30 cellular contexts compared by ENCODE assay signal in the genomic region with DNA sequence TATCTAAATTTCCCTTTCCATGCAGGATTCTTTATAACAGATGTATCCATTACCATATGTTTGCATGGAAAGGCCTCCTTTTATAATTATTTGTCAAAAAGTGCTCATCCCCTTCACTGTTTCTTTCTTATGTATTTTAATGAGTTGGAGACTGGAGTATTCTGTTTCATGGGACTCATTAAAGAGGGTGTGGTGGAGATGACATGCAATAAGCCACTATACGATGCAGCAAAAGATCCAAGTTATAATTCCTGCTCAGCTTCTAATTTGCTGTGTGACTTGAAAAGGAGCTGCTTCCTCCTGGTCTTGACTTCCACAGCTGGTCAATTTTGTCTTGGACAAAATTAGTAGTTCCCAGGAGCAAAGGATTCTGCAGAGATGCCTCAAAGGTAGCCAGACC. TPM values are rescaled to one million over a fixed set of nuclear protein-coding genes. Genes with fewer than 3 reads are reported as not detected.
"Had no signal": no experiment of that assay in that cellular context is flagged by ENCODE, and none has a peak within 500 bp of the region (broad histone marks: within the 10 kb centered on the region; RNA-seq: fewer than 3 reads in every experiment).

No MANE protein-coding gene starts in this region.

- DNase-seq: activated B cell treated with CpG ODN at 0.5 μM for 24 hours; activated CD4-positive, alpha-beta memory T cell treated with anti-CD3 and anti-CD28 coated beads for 36 hours; activated CD4-positive, alpha-beta T cell treated with anti-CD3 and anti-CD28 coated beads for 4 hours; activated CD4-positive, alpha-beta T cell treated with anti-CD3 and anti-CD28 coated beads, Interleukin-2, amount 10 ng/mL, durations not matched to agents 24 days and 14 days; activated CD4-positive, alpha-beta T cell treated with anti-CD3 and anti-CD28 coated beads, Interleukin-2, amount 50 U/mL, for 1 hour; activated CD4-positive, alpha-beta T cell treated with anti-CD3 and anti-CD28 coated beads, Interleukin-2, amount 50 U/mL, for 4 hours; activated CD4-positive, CD25-positive, alpha-beta regulatory T cell treated with anti-CD3 and anti-CD28 coated beads, Interleukin-2, amount 50 U/mL, for 72 hours; activated CD8-positive, alpha-beta memory T cell treated with anti-CD3 and anti-CD28 coated beads, Interleukin-2, amount 50 U/mL, for 4 hours; activated CD8-positive, alpha-beta T cell treated with anti-CD3 and anti-CD28 coated beads for 36 hours; activated effector memory CD4-positive, alpha-beta T cell treated with Interleukin-2 at 50 U/mL for 16 hours; activated gamma-delta T cell; activated naive CD4-positive, alpha-beta T cell treated with anti-CD3 and anti-CD28 coated beads, Interleukin-2, amount 10 ng/mL, durations not matched to agents 7 days and 5 days; activated naive CD4-positive, alpha-beta T cell treated with Interleukin-2 at 50 U/mL for 16 hours; activated naive CD8-positive, alpha-beta T cell treated with anti-CD3 and anti-CD28 coated beads, Interleukin-2, amount 10 ng/mL, durations not matched to agents 7 days and 5 days; activated naive CD8-positive, alpha-beta T cell treated with anti-CD3 and anti-CD28 coated beads, Interleukin-2, amount 50 U/mL, for 24 hours; activated T-cell treated with anti-CD3 and anti-CD28 coated beads for 4 hours; activated T-cell treated with anti-CD3 and anti-CD28 coated beads, Interleukin-2, amount 50 U/mL, for 1 hour; activated T-cell treated with anti-CD3 and anti-CD28 coated beads, Interleukin-2, amount 50 U/mL, for 4 hours; amygdala; anterior cingulate cortex; caudate nucleus; cerebellar nuclear complex; T-helper 2 cell; T-helper 9 cell had no signal

- H3K27ac ChIP-seq: ascending aorta, cardiac muscle cell, VCaP had no signal

- H3K4me3 ChIP-seq: ascending aorta, cardiac muscle cell had no signal

- H3K36me3 ChIP-seq: cardiac muscle cell had no signal

- H3K9me3 ChIP-seq: ascending aorta had no signal

- FAIRE-seq: bronchial epithelial cell, TTC549 had no signal

- H3K27me3 ChIP-seq: ascending aorta, cardiac muscle cell had no signal

- H3K4me1 ChIP-seq: ascending aorta had no signal

RNA-seq across cellular contexts. Expression of a gene that starts 13.9 kb away (rescaled TPM):
- total RNA-seq: activated B cell treated with CpG ODN at 0.5 μM for 24 hours; activated CD4-positive, alpha-beta memory T cell treated with anti-CD3 and anti-CD28 coated beads for 36 hours; activated CD4-positive, alpha-beta T cell treated with anti-CD3 and anti-CD28 coated beads, Interleukin-2, amount 10 ng/mL, durations not matched to agents 24 days and 14 days; activated CD8-positive, alpha-beta T cell treated with anti-CD3 and anti-CD28 coated beads for 36 hours; activated T-helper 2 cell treated with anti-CD3 and anti-CD28 coated beads, Interferon-gamma antibody, Interleukin-2, Interleukin-4, amounts not matched to agents 10 μg/mL and 5 μg/mL and 100 μg/mL, durations not matched to agents 14 hours and 24 hours and 36 hours had no signal
